In the genomic region with DNA sequence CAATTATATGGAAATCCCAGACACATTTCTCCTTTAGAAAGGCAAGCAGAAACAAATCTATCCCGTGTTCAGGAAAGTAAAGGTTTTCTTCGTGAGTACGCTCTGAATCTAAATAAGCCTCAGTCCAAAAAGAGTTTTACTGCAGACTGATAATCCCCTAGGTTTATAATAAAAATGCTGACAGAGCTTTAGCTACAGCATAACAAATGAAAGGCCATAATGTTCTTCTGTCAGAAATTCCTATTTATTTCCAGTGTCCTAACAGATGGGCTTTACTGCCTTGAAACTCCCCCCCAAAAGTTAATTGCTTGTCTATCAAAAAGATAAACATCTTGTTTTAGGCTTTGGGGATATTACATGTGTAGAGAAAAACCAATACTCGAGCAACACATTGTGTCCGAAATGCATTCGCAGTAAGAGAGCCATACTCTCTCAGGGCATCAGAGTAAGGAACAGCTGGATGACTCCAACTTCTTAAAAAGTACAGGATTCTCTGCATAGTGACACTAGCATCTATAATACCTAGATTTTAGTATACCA, we compare ENCODE assay signal across 19 cellular contexts.
DNase-seq lines count a peak whose midpoint lies in the region; ATAC-seq, FAIRE-seq and TF ChIP-seq lines count a peak whose summit lies in the region.
"Had no signal": no experiment of that assay in that cellular context is flagged by ENCODE, and none has a peak within 500 bp of the region (broad histone marks: within the 10 kb centered on the region; RNA-seq: fewer than 3 reads in every experiment).

No MANE protein-coding gene starts in this region.

- H3K4me3 Mint-ChIP-seq in nephron, result no peak overlapping the region
- H3K4me3 Mint-ChIP-seq: CD4-positive, alpha-beta memory T cell; HFFc6 had no signal

- H3K9me3 ChIP-seq in HAP-1 (no peaks in the 10 kb centered on the region), smooth muscle cell (replicated peaks; ENCODE audit: low read depth) (no peaks in the 10 kb centered on the region)
- H3K9me3 ChIP-seq: Caco-2 had no signal

- H3K27ac Mint-ChIP-seq in nephron, result peak overlapping the region in 2 of 3 experiments; percentile 42 to 90
- H3K27ac Mint-ChIP-seq: CD4-positive, alpha-beta memory T cell; HFFc6 had no signal

- H3K79me2 ChIP-seq in smooth muscle cell (ENCODE audit: low read depth), result no peaks in the 10 kb centered on the region

- H3K4me1 Mint-ChIP-seq in nephron, result peaks cover 5% of the 10 kb centered on the region

- H3K4me2 ChIP-seq in smooth muscle cell, result no peak overlapping the region

- H3K4me3 ChIP-seq in HAP-1 (no peak overlapping the region), smooth muscle cell (no peak overlapping the region)
- H3K4me3 ChIP-seq: GM23248 had no signal

- in situ Hi-C loops in HAP-1 (cut with MboI; ENCODE audit: low sequenced_read_pairs), result no loop called here

- no peak overlapping the region for H3K27ac ChIP-seq in smooth muscle cell (ENCODE audit: low read depth)
- H3K27ac ChIP-seq: GM23248 had no signal

- H2AFZ ChIP-seq in smooth muscle cell (ENCODE audit: low read depth), result no peak overlapping the region
- H2AFZ ChIP-seq: GM23248 had no signal

- no peak for TF ChIP-seq CTCF in nephron (IDR thresholded peaks at IDR 0.05; ENCODE audit: unreplicated experiment in 3 of 3)
- TF ChIP-seq CTCF in smooth muscle cell (IDR thresholded peaks at IDR 0.05; ENCODE audit: borderline replicate concordance, insufficient read depth, poor library complexity, severe bottlenecking), result no peak

- H3K27me3 Mint-ChIP-seq in nephron (ENCODE audit: low read depth), result peaks cover 4% of the 10 kb centered on the region
- H3K27me3 Mint-ChIP-seq: CD4-positive, alpha-beta memory T cell had no signal

- H3K9me3 Mint-ChIP-seq in nephron, result no peaks in the 10 kb centered on the region

- POLR2A ChIA-PET in HEK293T (lab: Yijun Ruan, JAX), result no interaction called here

- no peak overlapping the region for H3K9ac ChIP-seq in smooth muscle cell (ENCODE audit: low read depth)
- H3K9ac ChIP-seq: GM23248 had no signal

- H3K4me1 ChIP-seq in HAP-1 (peaks cover 17% of the 10 kb centered on the region), smooth muscle cell (ENCODE audit: low read depth) (no peaks in the 10 kb centered on the region)
- H3K4me1 ChIP-seq: Caco-2 had no signal

- H3F3A ChIP-seq in smooth muscle cell (ENCODE audit: low read depth), result no peaks in the 10 kb centered on the region

- no peaks in the 10 kb centered on the region for H4K20me1 ChIP-seq in smooth muscle cell (ENCODE audit: low read depth)

- CTCF ChIA-PET in HEK293T (lab: Yijun Ruan, JAX), result interaction anchor here (0.7 kb wide), 1 partner anchor 100 kb away, joined by 6 read pairs; no protein-coding TSS in a partner anchor

- peak; percentile 8 for FAIRE-seq in endometrium (lab: Jason Lieb, UNC)
- FAIRE-seq: GM12891, GM18507, H1 had no signal

- DNase-seq in HAP-1 (ENCODE audit: low spot score in 2 of 2) (peak; percentile 55 to 95), HEK293T (ENCODE audit: extremely low spot score) (no peak), smooth muscle cell (lab: John Stamatoyannopoulos, UW; ENCODE audit: unreplicated experiment) (no peak)
- DNase-seq: C1 segment of cervical spinal cord; Caco-2; CD4-positive, alpha-beta memory T cell; DMS53; DMS79 treated with DMSO at 0.1 percent for 48 hours; GF-D8; GM23248; H7; HFFc6 had no signal

- H3K27me3 ChIP-seq in HAP-1 (ENCODE audit: low read depth) (no peaks in the 10 kb centered on the region), smooth muscle cell (ENCODE audit: low read depth) (no peaks in the 10 kb centered on the region)

- 62% methylated on average over 6 of the region's 6 CpGs for WGBS in smooth muscle cell (ENCODE audit: low lambda C conversion rate)

- no peak for ATAC-seq in GM19328 (IDR thresholded peaks at IDR 0.05; ENCODE audit: unreplicated experiment)
- ATAC-seq: HCT116 had no signal

- H3K36me3 Mint-ChIP-seq in nephron (ENCODE audit: low read depth), result no peaks in the 10 kb centered on the region
- H3K36me3 Mint-ChIP-seq: CD4-positive, alpha-beta memory T cell had no signal

- no peaks in the 10 kb centered on the region for H3K36me3 ChIP-seq in HAP-1 (replicated peaks)
- no peaks in the 10 kb centered on the region for H3K36me3 ChIP-seq in smooth muscle cell (ENCODE audit: low read depth)

TF ChIP-seq in HEK293T, 16 proteins besides CTCF, POLR2A, EP300 and RAD21:
- TF ChIP-seq FOXK2 (IDR thresholded peaks at IDR 0.05), result no peak
- TF ChIP-seq CTBP1 (IDR thresholded peaks at IDR 0.05; ENCODE audit: borderline replicate concordance), result no peak
- TF ChIP-seq FOXM1 (IDR thresholded peaks at IDR 0.05; ENCODE audit: borderline replicate concordance), result no peak
- TF ChIP-seq NFRKB (IDR thresholded peaks at IDR 0.05), result no peak
- TF ChIP-seq HDGF (IDR thresholded peaks at IDR 0.05; ENCODE audit: borderline replicate concordance), result no peak
- TF ChIP-seq, protein P1, sequence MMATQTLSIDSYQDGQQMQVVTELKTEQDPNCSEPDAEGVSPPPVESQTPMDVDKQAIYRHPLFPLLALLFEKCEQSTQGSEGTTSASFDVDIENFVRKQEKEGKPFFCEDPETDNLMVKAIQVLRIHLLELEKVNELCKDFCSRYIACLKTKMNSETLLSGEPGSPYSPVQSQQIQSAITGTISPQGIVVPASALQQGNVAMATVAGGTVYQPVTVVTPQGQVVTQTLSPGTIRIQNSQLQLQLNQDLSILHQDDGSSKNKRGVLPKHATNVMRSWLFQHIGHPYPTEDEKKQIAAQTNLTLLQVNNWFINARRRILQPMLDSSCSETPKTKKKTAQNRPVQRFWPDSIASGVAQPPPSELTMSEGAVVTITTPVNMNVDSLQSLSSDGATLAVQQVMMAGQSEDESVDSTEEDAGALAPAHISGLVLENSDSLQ (IDR thresholded peaks at IDR 0.05), result peak; percentile 88

Comparison
In these comparisons a context has a peak if more than half of its experiments do, and no peak if none do; other contexts are left out.
1. DNase-seq: peak in HAP-1 (2 of 2); none in HEK293T (single experiment) and smooth muscle cell (single experiment).